In the genomic region with DNA sequence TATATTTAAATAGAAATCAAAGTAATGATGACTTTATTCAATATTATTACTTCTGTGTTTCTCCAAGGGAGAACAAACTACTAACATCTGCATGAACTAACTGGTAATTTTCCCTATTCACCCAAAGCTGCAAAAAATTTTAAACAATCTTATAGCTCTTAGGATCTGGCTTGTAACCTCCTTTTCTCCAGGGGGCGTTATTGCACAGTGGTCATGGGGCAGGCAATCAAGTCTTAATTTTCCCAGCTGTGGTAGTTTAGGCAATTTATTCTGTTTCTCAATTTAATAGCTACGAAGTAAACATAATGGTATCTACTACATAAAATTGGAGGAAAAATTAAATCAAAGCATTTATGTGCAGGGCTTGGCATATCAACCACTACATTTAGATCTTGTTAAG, we compare ENCODE assay signal across 11 cellular contexts.
DNase-seq lines count a peak whose midpoint lies in the region; ATAC-seq and TF ChIP-seq lines count a peak whose summit lies in the region.
"Had no signal": no experiment of that assay in that cellular context is flagged by ENCODE, and none has a peak within 500 bp of the region (broad histone marks: within the 10 kb centered on the region; RNA-seq: fewer than 3 reads in every experiment).

No MANE protein-coding gene starts in this region.

- ATAC-seq in HG02763 (IDR thresholded peaks at IDR 0.05; ENCODE audit: unreplicated experiment), result no peak
- ATAC-seq in HG03280 (IDR thresholded peaks at IDR 0.05; ENCODE audit: unreplicated experiment), result no peak
- no peak for ATAC-seq in GM18505 (IDR thresholded peaks at IDR 0.05; ENCODE audit: unreplicated experiment)

- TF ChIP-seq POLR2A in GM18505 (IDR thresholded peaks at IDR 0.05; ENCODE audit: borderline replicate concordance, extremely low read depth, insufficient read depth, insufficient read length), result no peak

- H3K4me1 Mint-ChIP-seq in immature natural killer cell, result no peaks in the 10 kb centered on the region

- no peak overlapping the region for H3K27ac Mint-ChIP-seq in immature natural killer cell
- H3K27ac Mint-ChIP-seq: activated T-cell treated with anti-CD3 and anti-CD28 coated beads, Interleukin-2, amount 50 U/mL, for 24 hours; naive B cell had no signal

- TF ChIP-seq CTCF in GM20000 (IDR thresholded peaks at IDR 0.05; ENCODE audit: extremely low read depth, missing control alignments), result peak; percentile 37

- no peaks in the 10 kb centered on the region for H3K9me3 Mint-ChIP-seq in immature natural killer cell
- H3K9me3 Mint-ChIP-seq: activated T-cell treated with anti-CD3 and anti-CD28 coated beads, Interleukin-2, amount 50 U/mL, for 24 hours; naive B cell had no signal

- no peaks in the 10 kb centered on the region for H3K36me3 Mint-ChIP-seq in immature natural killer cell
- H3K36me3 Mint-ChIP-seq: naive B cell had no signal

- no peaks in the 10 kb centered on the region for H3K27me3 Mint-ChIP-seq in immature natural killer cell (ENCODE audit: low read depth in 3 of 3)
- H3K27me3 Mint-ChIP-seq: activated T-cell treated with anti-CD3 and anti-CD28 coated beads, Interleukin-2, amount 50 U/mL, for 24 hours had no signal

- H3K4me3 Mint-ChIP-seq in immature natural killer cell, result no peak overlapping the region
- H3K4me3 Mint-ChIP-seq: activated T-cell treated with anti-CD3 and anti-CD28 coated beads, Interleukin-2, amount 50 U/mL, for 24 hours; naive B cell had no signal

- DNase-seq in CD1c-positive myeloid dendritic cell (ENCODE audit: extremely low spot score), result peak; percentile 17
- DNase-seq in GM20000 (ENCODE audit: low spot score), result peak; percentile 24
- peak; percentile 25 for DNase-seq in RPMI7951 (ENCODE audit: low read depth)
- peak; percentile 1 to 19 (median 14) for DNase-seq in immature natural killer cell
- no peak for DNase-seq in SW480 (ENCODE audit: low spot score)
- DNase-seq: activated T-cell treated with anti-CD3 and anti-CD28 coated beads, Interleukin-2, amount 50 U/mL, for 24 hours; effector memory CD4-positive, alpha-beta T cell; naive B cell had no signal
